9 cellular contexts compared by ENCODE assay signal in the genomic region with DNA sequence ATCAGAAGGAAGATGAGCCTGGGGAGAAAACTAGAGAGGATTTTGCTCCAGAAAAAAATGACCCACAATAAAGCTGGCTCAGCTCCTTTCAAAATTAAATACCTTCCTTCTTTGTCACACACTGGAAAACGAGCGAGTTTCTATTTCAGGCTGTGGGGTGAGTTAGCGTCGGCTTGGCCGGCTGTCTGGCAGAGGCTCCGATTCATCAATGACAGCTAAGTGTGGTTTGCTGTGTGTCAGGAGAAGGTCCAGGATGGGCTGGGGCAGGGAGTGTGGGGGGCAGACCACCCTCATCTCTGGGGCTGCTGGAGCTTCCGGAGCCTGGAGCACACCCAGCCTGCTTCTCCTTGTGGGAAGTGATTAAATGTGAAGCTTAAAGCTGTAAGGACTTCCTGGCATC.
DNase-seq lines count a peak whose midpoint lies in the region; ATAC-seq and TF ChIP-seq lines count a peak whose summit lies in the region.
"Had no signal": no experiment of that assay in that cellular context is flagged by ENCODE, and none has a peak within 500 bp of the region (broad histone marks: within the 10 kb centered on the region; RNA-seq: fewer than 3 reads in every experiment).

No MANE protein-coding gene starts in this region.

- peaks cover 7% of the 10 kb centered on the region for H3K9me3 Mint-ChIP-seq in MCF 10A (ENCODE audit: unreplicated experiment)
- peaks cover 7% of the 10 kb centered on the region for H3K9me3 Mint-ChIP-seq in endothelial cell (ENCODE audit: unreplicated experiment)

- POLR2A ChIA-PET in MCF 10A (lab: Yijun Ruan, JAX) = interaction anchor here (0.6 to 3.0 kb wide), 22 partner anchors 11 to 605 kb away, joined by 3 to 19 read pairs (median 4); no protein-coding TSS in a partner anchor

- H3K27ac Mint-ChIP-seq in MCF 10A (ENCODE audit: low read depth, unreplicated experiment) (peak overlapping the region; percentile 76), endothelial cell (ENCODE audit: unreplicated experiment) (no peak overlapping the region)
- H3K27ac Mint-ChIP-seq: B cell had no signal

- WGBS in upper lobe of left lung, 2 donors = 2 to 5% methylated on average over 7 of the region's 7 CpGs

- H3K27me3 ChIP-seq in left lung (no peaks in the 10 kb centered on the region), upper lobe of left lung (no peaks in the 10 kb centered on the region)

- H3K9me3 ChIP-seq in left lung (no peaks in the 10 kb centered on the region), upper lobe of left lung (no peaks in the 10 kb centered on the region)

- H3K4me1 ChIP-seq in left lung = peaks cover 22 to 52% of the 10 kb centered on the region in 2 donors
- H3K4me1 ChIP-seq in upper lobe of left lung = peaks cover 21 to 33% (median 23%) of the 10 kb centered on the region in 4 donors

- H3K4me3 ChIP-seq in left lung (peak overlapping the region in 1 of 2 donors; percentile 28), upper lobe of left lung (peak overlapping the region in 3 of 4 donors; percentile 20 to 36 (median 31))

- TF ChIP-seq POLR2A in upper lobe of left lung (IDR thresholded peaks at IDR 0.05) = peak in 1 of 4 donors; percentile 51

- H3K4me3 Mint-ChIP-seq in MCF 10A (ENCODE audit: unreplicated experiment) (no peak overlapping the region), endothelial cell (ENCODE audit: unreplicated experiment) (no peak overlapping the region)
- H3K4me3 Mint-ChIP-seq: B cell had no signal

- H3K27me3 Mint-ChIP-seq in MCF 10A (ENCODE audit: insufficient read depth, unreplicated experiment) = no peaks in the 10 kb centered on the region
- H3K27me3 Mint-ChIP-seq in endothelial cell (ENCODE audit: unreplicated experiment) = peaks cover 2% of the 10 kb centered on the region

- TF ChIP-seq CTCF in MCF 10A (IDR thresholded peaks at IDR 0.05; ENCODE audit: unreplicated experiment) = no peak
- TF ChIP-seq CTCF in left lung (IDR thresholded peaks at IDR 0.05) = no peak
- TF ChIP-seq CTCF in upper lobe of left lung (IDR thresholded peaks at IDR 0.05) = no peak
- no peak for TF ChIP-seq CTCF in endothelial cell (IDR thresholded peaks at IDR 0.05; ENCODE audit: unreplicated experiment)

- TF ChIP-seq EP300 in upper lobe of left lung (IDR thresholded peaks at IDR 0.05) = peak in 1 of 4 donors; percentile 15

- peak; percentile 83 for ATAC-seq in left lung
- peak in 1 of 2 donors; percentile 85 for ATAC-seq in upper lobe of left lung (ENCODE audit: low FRiP score in 2 of 2)
- no peak for ATAC-seq in GM21717 (IDR thresholded peaks at IDR 0.05; ENCODE audit: unreplicated experiment)

- H3K36me3 Mint-ChIP-seq in MCF 10A (ENCODE audit: insufficient read depth, unreplicated experiment) = no peaks in the 10 kb centered on the region
- no peaks in the 10 kb centered on the region for H3K36me3 Mint-ChIP-seq in endothelial cell (ENCODE audit: low read depth, unreplicated experiment)

- H3K36me3 ChIP-seq in left lung (no peaks in the 10 kb centered on the region), upper lobe of left lung (no peaks in the 10 kb centered on the region)

- H3K4me1 Mint-ChIP-seq in MCF 10A (ENCODE audit: insufficient read depth, unreplicated experiment) = peaks cover 18% of the 10 kb centered on the region
- H3K4me1 Mint-ChIP-seq in endothelial cell (ENCODE audit: unreplicated experiment) = no peaks in the 10 kb centered on the region

- DNase-seq in NCI-H2107 treated with DMSO at 0.1 percent for 48 hours (lab: John Stamatoyannopoulos, UW; ENCODE audit: unreplicated experiment) = peak; percentile 22
- no peak for DNase-seq in NCI-H2107 (lab: John Stamatoyannopoulos, UW)
- DNase-seq in MCF 10A (ENCODE audit: unreplicated experiment) = peak; percentile 79
- DNase-seq in left lung = peak; percentile 76 to 83
- peak in 1 of 2 donors; percentile 49 for DNase-seq in upper lobe of left lung
- DNase-seq in SHP77 (lab: John Stamatoyannopoulos, UW) = no peak
- no peak for DNase-seq in endothelial cell (ENCODE audit: low spot score)

- H3K27ac ChIP-seq in left lung (peak overlapping the region; percentile 62 to 81), upper lobe of left lung (peak overlapping the region; percentile 46 to 77 (median 74))

- BruUV-seq in MCF 10A (replicated peaks; lab: Mats Ljungman, UMichigan) = no TSS peak

- intact Hi-C loops in MCF 10A (cut with micrococcal nuclease) (loop anchor here (1.0 kb wide), 1 partner anchor 200 kb away; no protein-coding TSS in a partner anchor), left lung (cut with DNase I) (loop anchor here in 1 of 2 donors (10.0 kb wide), 1 partner anchor 179 kb away; no protein-coding TSS in a partner anchor)

- CTCF ChIA-PET in MCF 10A (lab: Yijun Ruan, JAX) = interaction anchor here (0.6 to 1.2 kb wide), 3 partner anchors 16 to 262 kb away, joined by 3 read pairs; no protein-coding TSS in a partner anchor

Comparison
In these comparisons a context has a peak if more than half of its experiments do, and no peak if none do; other contexts are left out.
1. DNase-seq: peak in NCI-H2107 treated with DMSO at 0.1 percent for 48 hours (single experiment), MCF 10A (single experiment) and left lung (2 of 2); none in NCI-H2107 (single experiment), SHP77 (0 of 2) and endothelial cell (single experiment).